7 cellular contexts compared by ENCODE assay signal in genomic region chr16:13892301-13892700, GRCh38.
"Had no signal": no experiment of that assay in that cellular context is flagged by ENCODE, and none has a peak within 500 bp of the region (broad histone marks: within the 10 kb centered on the region; RNA-seq: fewer than 3 reads in every experiment).

No MANE protein-coding gene starts in this region.

- H3K9ac ChIP-seq: GM23248 had no signal

- H3K27ac ChIP-seq: GM23248, HL-60 had no signal

- FAIRE-seq: K562 had no signal

- H3K4me3 ChIP-seq: GM23248, K562 had no signal

- ATAC-seq: K562 had no signal

- DNase-seq: GM23248, GOT3, H9, HCEC 1CT, IMR-90 had no signal
